In the genomic region with DNA sequence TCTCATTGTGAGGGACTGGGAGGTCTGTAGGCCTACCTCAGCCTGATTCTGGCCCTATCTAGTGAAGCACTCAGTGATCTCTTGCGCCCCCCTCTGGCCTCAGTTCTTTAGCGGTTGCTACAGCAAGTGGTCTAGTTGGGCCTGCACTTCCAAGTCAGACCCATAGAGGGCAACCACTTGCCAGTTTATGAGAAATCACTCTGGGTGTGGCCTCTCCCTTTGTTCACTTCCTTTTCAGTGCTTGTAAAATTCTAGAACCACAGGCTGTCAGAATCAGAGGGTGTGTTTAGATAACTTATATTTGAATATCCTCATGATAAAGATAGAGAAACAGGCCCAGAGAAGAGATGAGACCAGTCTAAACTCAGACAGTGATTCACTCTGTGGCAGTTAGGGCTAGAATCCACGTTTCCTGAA, we compare ENCODE assay signal across 8 cellular contexts.
DNase-seq lines count a peak whose midpoint lies in the region; ATAC-seq and TF ChIP-seq lines count a peak whose summit lies in the region.

No MANE protein-coding gene starts in this region.

- H3K27ac ChIP-seq in Karpas-422 (ENCODE audit: low read length) = no peak overlapping the region

- TF ChIP-seq CTCF in fibroblast of pulmonary artery (IDR thresholded peaks at IDR 0.05; ENCODE audit: low read length, missing control alignments) = peak; percentile 96
- TF ChIP-seq CTCF in neural crest cell (conservative IDR thresholded peaks at IDR 0.05) = peak; percentile 84

- ATAC-seq in GM21737 (IDR thresholded peaks at IDR 0.05; ENCODE audit: unreplicated experiment) = peak; percentile 62
- peak; percentile 85 for ATAC-seq in activated T-helper 17 cell treated with anti-CD3 and anti-CD28 coated beads, Interleukin-2, amount 50 U/mL, for 72 hours (replicated peaks)
- peak; percentile 90 for ATAC-seq in stimulated activated naive CD8-positive, alpha-beta T cell treated with anti-CD3 and anti-CD28 coated beads, Interleukin-15, amount 100 ng/mL, for 72 hours

- H4K20me1 ChIP-seq in Karpas-422 (ENCODE audit: insufficient read depth, low read depth, low read length) = no peaks in the 10 kb centered on the region

- H3K27ac Mint-ChIP-seq in activated T-helper 17 cell treated with anti-CD3 and anti-CD28 coated beads, Interleukin-2, amount 50 U/mL, for 72 hours = peak overlapping the region; percentile 90
- no peak overlapping the region for H3K27ac Mint-ChIP-seq in neural crest cell (ENCODE audit: unreplicated experiment)
- H3K27ac Mint-ChIP-seq in stimulated activated naive CD8-positive, alpha-beta T cell treated with anti-CD3 and anti-CD28 coated beads, Interleukin-15, amount 100 ng/mL, for 72 hours = peak overlapping the region; percentile 96 to 97

- H3K27me3 ChIP-seq in Karpas-422 (ENCODE audit: low read length) = no peaks in the 10 kb centered on the region

- peak overlapping the region; percentile 33 for H3K4me2 ChIP-seq in Karpas-422 (ENCODE audit: low read depth, low read length, poor library complexity, severe bottlenecking)

- peak overlapping the region; percentile 97 for H3K4me3 Mint-ChIP-seq in activated T-helper 17 cell treated with anti-CD3 and anti-CD28 coated beads, Interleukin-2, amount 50 U/mL, for 72 hours
- H3K4me3 Mint-ChIP-seq in neural crest cell = no peak overlapping the region
- peak overlapping the region; percentile 76 to 79 for H3K4me3 Mint-ChIP-seq in stimulated activated naive CD8-positive, alpha-beta T cell treated with anti-CD3 and anti-CD28 coated beads, Interleukin-15, amount 100 ng/mL, for 72 hours

- H3K9me3 Mint-ChIP-seq in activated T-helper 17 cell treated with anti-CD3 and anti-CD28 coated beads, Interleukin-2, amount 50 U/mL, for 72 hours = no peaks in the 10 kb centered on the region
- peaks cover 7% of the 10 kb centered on the region for H3K9me3 Mint-ChIP-seq in neural crest cell
- no peaks in the 10 kb centered on the region for H3K9me3 Mint-ChIP-seq in stimulated activated naive CD8-positive, alpha-beta T cell treated with anti-CD3 and anti-CD28 coated beads, Interleukin-15, amount 100 ng/mL, for 72 hours

- no peaks in the 10 kb centered on the region for H3K9me3 ChIP-seq in Karpas-422 (ENCODE audit: low read length)

- no peaks in the 10 kb centered on the region for H3K79me2 ChIP-seq in Karpas-422 (ENCODE audit: low read length)

- H2AFZ ChIP-seq in Karpas-422 (ENCODE audit: low read length) = peak overlapping the region; percentile 94

- H3K36me3 Mint-ChIP-seq in activated T-helper 17 cell treated with anti-CD3 and anti-CD28 coated beads, Interleukin-2, amount 50 U/mL, for 72 hours (ENCODE audit: low read depth) = no peaks in the 10 kb centered on the region
- H3K36me3 Mint-ChIP-seq in neural crest cell (ENCODE audit: low read depth) = peaks cover 3% of the 10 kb centered on the region

- H3K36me3 ChIP-seq in Karpas-422 (ENCODE audit: insufficient read depth, low read length) = no peaks in the 10 kb centered on the region

- H3K9me2 ChIP-seq in Karpas-422 (replicated peaks; ENCODE audit: insufficient read depth, low read length) = no peaks in the 10 kb centered on the region

- H3K4me3 ChIP-seq in Karpas-422 (ENCODE audit: low read length) (no peak overlapping the region), fibroblast of pulmonary artery (replicated peaks; ENCODE audit: low read depth, low read length) (no peak overlapping the region)

- peak; percentile 80 for DNase-seq in DMS53 treated with DMSO at 0.1 percent for 48 hours (lab: John Stamatoyannopoulos, UW; ENCODE audit: unreplicated experiment)
- DNase-seq in Karpas-422 = peak; percentile 97
- peak; percentile 90 for DNase-seq in RPMI8226
- DNase-seq in fibroblast of pulmonary artery (ENCODE audit: low read depth) = peak; percentile 95
- peak; percentile 83 for DNase-seq in neural crest cell (ENCODE audit: low read depth, low spot score)
- DNase-seq in stimulated activated naive CD8-positive, alpha-beta T cell treated with anti-CD3 and anti-CD28 coated beads, Interleukin-15, amount 100 ng/mL, for 72 hours = peak; percentile 84 to 91

- peaks cover 28% of the 10 kb centered on the region for H3K4me1 Mint-ChIP-seq in activated T-helper 17 cell treated with anti-CD3 and anti-CD28 coated beads, Interleukin-2, amount 50 U/mL, for 72 hours
- peaks cover 6% of the 10 kb centered on the region for H3K4me1 Mint-ChIP-seq in neural crest cell
- H3K4me1 Mint-ChIP-seq in stimulated activated naive CD8-positive, alpha-beta T cell treated with anti-CD3 and anti-CD28 coated beads, Interleukin-15, amount 100 ng/mL, for 72 hours = peaks cover 56% of the 10 kb centered on the region

- H3K27me3 Mint-ChIP-seq in activated T-helper 17 cell treated with anti-CD3 and anti-CD28 coated beads, Interleukin-2, amount 50 U/mL, for 72 hours = no peaks in the 10 kb centered on the region
- H3K27me3 Mint-ChIP-seq in neural crest cell (ENCODE audit: low read depth) = peaks cover 6% of the 10 kb centered on the region
- H3K27me3 Mint-ChIP-seq in stimulated activated naive CD8-positive, alpha-beta T cell treated with anti-CD3 and anti-CD28 coated beads, Interleukin-15, amount 100 ng/mL, for 72 hours = no peaks in the 10 kb centered on the region

- H3K4me1 ChIP-seq in Karpas-422 (ENCODE audit: low read length) = peaks cover 8% of the 10 kb centered on the region

- no peak overlapping the region for H3K9ac ChIP-seq in Karpas-422 (ENCODE audit: low read length)
